1 cellular context compared by ENCODE assay signal in the genomic region with DNA sequence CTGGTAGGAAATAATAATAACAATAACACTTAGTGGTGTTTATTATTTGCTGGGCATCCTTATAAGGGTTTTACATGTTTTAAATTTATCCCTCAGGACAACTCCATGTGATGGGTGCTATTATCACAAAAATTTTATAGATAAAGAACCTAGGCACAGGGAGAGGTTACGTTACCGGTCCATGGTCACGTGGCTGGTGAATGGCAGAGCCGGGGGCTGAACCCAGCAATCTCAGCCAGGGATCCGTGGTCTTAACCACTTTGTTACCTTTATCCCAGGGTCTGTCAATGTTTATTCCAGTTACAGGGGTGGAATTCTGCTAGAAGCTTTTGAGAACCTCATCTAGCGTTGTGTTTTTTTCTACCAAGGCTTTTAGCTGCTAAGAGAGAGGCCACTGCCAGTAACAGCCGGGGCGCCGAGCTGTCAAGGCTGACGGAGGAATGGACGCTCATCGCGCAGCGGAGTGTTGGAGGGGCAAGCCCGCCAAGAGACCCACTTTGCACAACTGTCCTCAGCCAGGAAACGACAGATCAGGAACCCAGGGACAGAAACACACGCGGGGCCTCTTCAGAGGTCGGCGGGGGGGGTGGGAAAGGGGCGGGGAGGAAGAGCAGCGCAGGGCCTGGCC.
TF ChIP-seq lines count a peak whose summit lies in the region.

No MANE protein-coding gene starts in this region.

TF ChIP-seq in HEK293, 187 proteins besides CTCF, POLR2A, EP300 and RAD21 (continued from another document):
- no peak for TF ChIP-seq PRDM2 (tag by site-specific recombination; IDR thresholded peaks at IDR 0.05; ENCODE audit: borderline replicate concordance)
- TF ChIP-seq GLIS2 (tag by site-specific recombination; IDR thresholded peaks at IDR 0.05): no peak
- TF ChIP-seq ZNF501 (tag by site-specific recombination; IDR thresholded peaks at IDR 0.05): no peak
- TF ChIP-seq ZNF707 (tag by site-specific recombination; IDR thresholded peaks at IDR 0.05): no peak
- TF ChIP-seq MZF1 (tag by site-specific recombination; IDR thresholded peaks at IDR 0.05; ENCODE audit: borderline replicate concordance): no peak
- TF ChIP-seq ZNF335 (tag by site-specific recombination; conservative IDR thresholded peaks at IDR 0.05): peak; percentile 40; the same call in 1 of the 2 replicates
- TF ChIP-seq PRDM6 (tag by site-specific recombination; IDR thresholded peaks at IDR 0.05): no peak
- TF ChIP-seq ZNF398 (tag by site-specific recombination; IDR thresholded peaks at IDR 0.05): peak; percentile 65
- no peak for TF ChIP-seq INSM2 (tag by site-specific recombination; IDR thresholded peaks at IDR 0.05)
- no peak for TF ChIP-seq FEZF1 (tag by site-specific recombination; IDR thresholded peaks at IDR 0.05)
